Comparison of ENCODE assay signal across 1 cellular context in genomic region chr1:232728507-232729263, GRCh38.
TF ChIP-seq lines count a peak whose summit lies in the region.

No MANE protein-coding gene starts in this region.

TF ChIP-seq in IMR-90, 13 proteins besides CTCF, POLR2A, EP300 and RAD21 (continued from another document):
- TF ChIP-seq ELK1 (IDR thresholded peaks at IDR 0.05; ENCODE audit: borderline replicate concordance, low read depth, low read length) (no peak), RFX5 (IDR thresholded peaks at IDR 0.05; ENCODE audit: low read depth, low read length) (no peak), RCOR1 (IDR thresholded peaks at IDR 0.05; ENCODE audit: insufficient replicate concordance, low read length) (no peak), MAFK (IDR thresholded peaks at IDR 0.05; ENCODE audit: low read depth, low read length) (no peak), MAZ (IDR thresholded peaks at IDR 0.05; ENCODE audit: borderline replicate concordance, low read depth, low read length) (no peak), FOS (IDR thresholded peaks at IDR 0.05; ENCODE audit: low read depth, low read length) (no peak), MXI1 (IDR thresholded peaks at IDR 0.05; ENCODE audit: borderline replicate concordance, low read depth, low read length) (no peak), SMC3 (IDR thresholded peaks at IDR 0.05; ENCODE audit: low read depth, low read length) (no peak), BHLHE40 (IDR thresholded peaks at IDR 0.05; ENCODE audit: low read depth, low read length) (no peak), NFE2L2 (IDR thresholded peaks at IDR 0.05; ENCODE audit: low read depth, low read length) (no peak)
